In the genomic region with DNA sequence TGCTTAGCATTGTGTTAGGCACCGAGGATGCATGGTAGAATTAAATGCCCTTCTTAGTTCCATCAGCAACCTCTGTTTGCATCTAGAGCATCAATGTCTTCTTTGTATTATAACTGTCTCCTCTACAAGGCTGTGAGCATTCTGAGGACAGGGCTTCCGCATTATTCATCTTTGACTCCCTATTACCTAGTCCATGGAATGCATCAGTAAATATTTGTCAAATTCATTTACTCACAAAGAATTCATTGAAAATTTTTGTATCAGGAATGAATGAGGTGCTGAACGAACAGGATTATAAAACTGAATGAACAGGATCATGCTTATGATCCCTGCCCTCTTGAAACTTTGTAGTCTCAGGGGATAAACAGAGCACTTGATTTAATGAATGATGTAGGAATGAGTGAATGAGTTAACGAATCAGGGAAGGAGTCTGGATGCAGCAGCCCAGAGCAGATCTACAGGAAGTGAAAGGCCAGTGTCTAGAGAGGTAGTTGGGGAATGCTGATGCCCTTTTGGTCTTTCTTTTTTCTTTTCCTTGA, we compare ENCODE assay signal across 33 cellular contexts. TPM values are rescaled to one million over a fixed set of nuclear protein-coding genes. Genes with fewer than 3 reads are reported as not detected.
"Had no signal": no experiment of that assay in that cellular context is flagged by ENCODE, and none has a peak within 500 bp of the region (broad histone marks: within the 10 kb centered on the region; RNA-seq: fewer than 3 reads in every experiment).

No MANE protein-coding gene starts in this region.

- H3K27me3 ChIP-seq: colonic mucosa, esophagus squamous epithelium, gastrocnemius medialis, heart right ventricle, left lung had no signal

- H3K9me3 ChIP-seq: colonic mucosa, esophagus squamous epithelium, gastrocnemius medialis, heart right ventricle, left lung, lower lobe of right lung, mucosa of descending colon had no signal

- H3K27ac ChIP-seq: colonic mucosa, epithelial cell of prostate, esophagus squamous epithelium, gastrocnemius medialis, heart right ventricle, left lung, lower lobe of right lung had no signal

- H3K4me3 ChIP-seq: colonic mucosa, esophagus squamous epithelium, gastrocnemius medialis, heart right ventricle, left lung, lower lobe of right lung, mucosa of descending colon had no signal

- H3K36me3 ChIP-seq: colonic mucosa, esophagus squamous epithelium, gastrocnemius medialis, heart right ventricle, left lung, lower lobe of right lung had no signal

- ATAC-seq: effector memory CD8-positive, alpha-beta T cell; esophagus mucosa; gastrocnemius medialis; heart right ventricle; left cardiac atrium; left lung; left ventricle myocardium superior; lower lobe of right lung; mucosa of descending colon had no signal

- FAIRE-seq: endometrium, islet of Langerhans, keratinocyte had no signal

- DNase-seq: colonic mucosa; cortex of kidney; effector CD8-positive, alpha-beta T cell; effector memory CD8-positive, alpha-beta T cell; endodermal cell; erythroblast; esophagus squamous epithelium; foreskin fibroblast; foreskin melanocyte; gastrocnemius medialis; glutamatergic neuron; head of caudate nucleus; heart right ventricle; hippocampal formation; left cardiac atrium; left lung; left ventricle myocardium superior; lower lobe of right lung; mesenchymal stem cell; mucosa of descending colon; naive B cell had no signal

- H3K4me1 ChIP-seq: colonic mucosa, left lung had no signal

RNA-seq across cellular contexts. Expression of a gene that starts 2.8 kb away (rescaled TPM):
- total RNA-seq: endodermal cell, gastrocnemius medialis, kidney epithelial cell, left ventricle myocardium superior, lung microvascular endothelial cell, mesothelial cell of epicardium had no signal

RNA-seq across cellular contexts. Expression of a gene that starts 57.4 kb away (rescaled TPM):
- total RNA-seq: dermis microvascular lymphatic vessel endothelial cell, endodermal cell, gastrocnemius medialis, glomerular endothelial cell, heart right ventricle, kidney epithelial cell, left cardiac atrium, left ventricle myocardium superior, lower lobe of right lung, lung microvascular endothelial cell, mesenteric fat pad, mesothelial cell of epicardium, myocyte had no signal
- polyA plus RNA-seq: heart right ventricle had no signal
